Comparison of ENCODE assay signal across 21 cellular contexts in genomic region chr18:9513971-9514512, GRCh38. TPM values are rescaled to one million over a fixed set of nuclear protein-coding genes. Genes with fewer than 3 reads are reported as not detected.
A peak's percentile ranks its signal among the peaks of the same experiment; 100 is the strongest.
DNase-seq lines count a peak whose midpoint lies in the region; ATAC-seq, FAIRE-seq and TF ChIP-seq lines count a peak whose summit lies in the region.
"Had no signal": no experiment of that assay in that cellular context is flagged by ENCODE, and none has a peak within 500 bp of the region (broad histone marks: within the 10 kb centered on the region; RNA-seq: fewer than 3 reads in every experiment).

No MANE protein-coding gene starts in this region.

- TF ChIP-seq CTCF in A549 (IDR thresholded peaks at IDR 0.05) (no peak), astrocyte (IDR thresholded peaks at IDR 0.05; ENCODE audit: insufficient read depth, low read depth, low read length) (no peak)

- 4% methylated on average over 6 of the region's 6 CpGs for WGBS in A549 (ENCODE audit: missing lambda C conversion rate)

- peak overlapping the region; percentile 8; the same call in 1 of the 3 replicates for H3K4me3 ChIP-seq in A549
- H3K4me3 ChIP-seq in astrocyte (ENCODE audit: insufficient read depth, low read depth, low read length): no peak overlapping the region
- H3K4me3 ChIP-seq: uterus had no signal

- H3K27ac ChIP-seq in A549 (peak overlapping the region; percentile 61 to 79), astrocyte (ENCODE audit: low read depth, low read length) (peak overlapping the region; percentile 9)
- H3K27ac ChIP-seq: uterus had no signal

- FAIRE-seq in A549 (lab: Jason Lieb, UNC): no peak
- peak; percentile 85 for FAIRE-seq in astrocyte (lab: Jason Lieb, UNC)
- FAIRE-seq: colon had no signal

- no peaks in the 10 kb centered on the region for H3K27me3 ChIP-seq in astrocyte (ENCODE audit: insufficient read depth, low read length)
- H3K27me3 ChIP-seq: uterus had no signal

- 0 out of 5 replicates have a peak, but pooled peaks of 1 of the 2 experiments have one; percentile 14 for TF ChIP-seq EP300 in A549 (IDR thresholded peaks at IDR 0.05)

- peaks cover 6% of the 10 kb centered on the region for H3K4me1 Mint-ChIP-seq in astrocyte (ENCODE audit: low read depth, unreplicated experiment)

- no peaks in the 10 kb centered on the region for H3K27me3 Mint-ChIP-seq in astrocyte (ENCODE audit: low read depth, unreplicated experiment)
- H3K27me3 Mint-ChIP-seq: natural killer cell treated with Interleukin-12 subunit alpha and Interleukin-12 subunit beta and Interleukin-15 and Interleukin-18, amount 100 ng/mL, for 72 hours had no signal

- peaks cover 3% of the 10 kb centered on the region for H3K36me3 ChIP-seq in astrocyte (ENCODE audit: insufficient read depth, low read length)
- H3K36me3 ChIP-seq: uterus had no signal

- no peaks in the 10 kb centered on the region for H3K36me3 Mint-ChIP-seq in astrocyte (ENCODE audit: low read depth, unreplicated experiment)

- no peak for TF ChIP-seq RAD21 in A549 (conservative IDR thresholded peaks at IDR 0.05 in 1 of 2, IDR thresholded peaks at IDR 0.05 in 1 of 2)

- peaks cover 23% of the 10 kb centered on the region for H3K4me1 ChIP-seq in A549
- peaks cover 7% of the 10 kb centered on the region for H3K4me1 ChIP-seq in astrocyte (ENCODE audit: insufficient read depth, low read length)

- peaks cover 17% of the 10 kb centered on the region for H4K20me1 ChIP-seq in astrocyte (ENCODE audit: insufficient read depth, low read length)

- POLR2A ChIA-PET in A549 (lab: Yijun Ruan, JAX): interaction anchor here (1.6 kb wide), 1 partner anchor 180 kb away, joined by 4 read pairs; the partner anchor contains the start of gene TWSG1

- peak overlapping the region; percentile 58 for H3K27ac Mint-ChIP-seq in astrocyte (ENCODE audit: unreplicated experiment)

- H3K9ac ChIP-seq in astrocyte (ENCODE audit: low read length): no peak overlapping the region

- CTCF ChIA-PET in A549 (lab: Yijun Ruan, JAX): interaction anchor here (1.5 kb wide), 1 partner anchor 180 kb away, joined by 4 read pairs; the partner anchor contains the start of gene TWSG1

- peak overlapping the region; percentile 77 for H3K4me2 ChIP-seq in A549
- H3K4me2 ChIP-seq in astrocyte (ENCODE audit: low read length): peak overlapping the region; percentile 74

- DNase-seq in A549 (ENCODE audit: low read depth in 1 of 2, low spot score in 1 of 2): peak; percentile 33 to 70
- peak; percentile 74 for DNase-seq in HCEC 1CT
- peak; percentile 84 for DNase-seq in astrocyte (ENCODE audit: low read depth)
- peak; percentile 78 for DNase-seq in iris pigment epithelial cell (ENCODE audit: low read depth)
- no peak for DNase-seq in COLO668 (lab: John Stamatoyannopoulos, UW; ENCODE audit: unreplicated experiment)
- no peak for DNase-seq in putamen (ENCODE audit: low spot score)
- DNase-seq: ACHN; DMS 273 treated with DMSO at 0.1 percent for 48 hours; hypothalamus; NCI-H187 treated with DMSO at 0.1 percent for 48 hours; right cardiac atrium; stimulated activated CD4-positive, alpha-beta T cell treated with anti-CD3 and anti-CD28 coated beads, Interleukin-4, amount 100 ng/mL, for 4 hours; stimulated activated naive CD4-positive, alpha-beta T cell; T-helper 1 cell; uterus had no signal

- no peak for TF ChIP-seq POLR2A in A549 (IDR thresholded peaks at IDR 0.05; ENCODE audit: low read length)

- ATAC-seq in A549: peak; percentile 74 to 95
- ATAC-seq in GM18498 (IDR thresholded peaks at IDR 0.05; ENCODE audit: unreplicated experiment): no peak
- ATAC-seq in GM21717 (IDR thresholded peaks at IDR 0.05; ENCODE audit: unreplicated experiment): no peak
- ATAC-seq: activated CD4-positive, CD25-positive, alpha-beta regulatory T cell treated with anti-CD3 and anti-CD28 coated beads, Interleukin-2, amount 50 U/mL, for 24 hours; activated naive CD4-positive, alpha-beta T cell treated with anti-CD3 and anti-CD28 coated beads, Interleukin-2, amount 50 U/mL, for 72 hours; natural killer cell treated with Interleukin-12 subunit alpha and Interleukin-12 subunit beta and Interleukin-15 and Interleukin-18, amount 100 ng/mL, for 72 hours; right cardiac atrium had no signal

- peaks cover 24% of the 10 kb centered on the region for H3K79me2 ChIP-seq in astrocyte (ENCODE audit: insufficient read depth, low read length)

- H3K4me3 Mint-ChIP-seq in astrocyte (ENCODE audit: unreplicated experiment): no peak overlapping the region
- H3K4me3 Mint-ChIP-seq: natural killer cell treated with Interleukin-12 subunit alpha and Interleukin-12 subunit beta and Interleukin-15 and Interleukin-18, amount 100 ng/mL, for 72 hours had no signal

- H3K9me3 ChIP-seq in A549 (no peaks in the 10 kb centered on the region), astrocyte (ENCODE audit: insufficient read depth, low read depth, low read length) (no peaks in the 10 kb centered on the region)
- H3K9me3 ChIP-seq: uterus had no signal

- no peaks in the 10 kb centered on the region for H3K9me3 Mint-ChIP-seq in astrocyte (ENCODE audit: unreplicated experiment)
- H3K9me3 Mint-ChIP-seq: activated naive CD4-positive, alpha-beta T cell treated with anti-CD3 and anti-CD28 coated beads, Interleukin-2, amount 50 U/mL, for 72 hours; natural killer cell treated with Interleukin-12 subunit alpha and Interleukin-12 subunit beta and Interleukin-15 and Interleukin-18, amount 100 ng/mL, for 72 hours had no signal

- H2AFZ ChIP-seq in astrocyte (ENCODE audit: low read depth, low read length): no peak overlapping the region

TF ChIP-seq in A549, 52 proteins besides CTCF, POLR2A, EP300 and RAD21:
- TF ChIP-seq JUNB (IDR thresholded peaks at IDR 0.05) (peak; percentile 69), BHLHE40 (IDR thresholded peaks at IDR 0.05; ENCODE audit: low read depth, low read length) (no peak), HOXB5 (CRISPR knock-in tag; IDR thresholded peaks at IDR 0.05) (peak; percentile 60; the same call in 1 of the 2 replicates), GATA3 (IDR thresholded peaks at IDR 0.05; ENCODE audit: borderline replicate concordance) (peak; percentile 82), POLR2AphosphoS2 (conservative IDR thresholded peaks at IDR 0.05; ENCODE audit: low read length) (no peak), MAX (IDR thresholded peaks at IDR 0.05) (peak; percentile 58), CHD2 (IDR thresholded peaks at IDR 0.05; ENCODE audit: low read length, partially characterized antibody) (no peak), FOSL2 (IDR thresholded peaks at IDR 0.05) (peak; percentile 41; the same call in 1 of the 2 replicates), FOSL2 (CRISPR knock-in tag; IDR thresholded peaks at IDR 0.05) (peak; percentile 74), JUN (IDR thresholded peaks at IDR 0.05) (peak in 1 of 2 experiments; percentile 22; a peak in 1 of 5 replicates)

RNA-seq across cellular contexts. Expression of gene RALBP1, which starts 38.7 kb away (rescaled TPM):
- polyA plus RNA-seq in A549 (2011; rRNA removed) (28.6 and 38.2 TPM in 2 replicates), A549 (2017; fragmentation: RNase III; extraction: RNeasy Plus Mini Kit Qiagen cat#74134 plus additional on column Dnase treatment) (32.9 to 36.3 TPM (median 35.6 TPM) in 3 replicates)
- polyA plus RNA-seq in A549 (2012; cell fraction: cytosol; rRNA removed): 27.4 and 29.8 TPM in 2 replicates
- polyA plus RNA-seq in A549 (2012; cell fraction: nucleus; rRNA removed): 19.6 and 20.2 TPM in 2 replicates
- polyA minus RNA-seq in A549 (2011; rRNA and poly(A)+ RNA removed): 15.8 and 17.6 TPM in 2 replicates
- total RNA-seq in astrocyte: 57.5 and 57.7 TPM in 2 replicates

Comparison
In these comparisons a context has a peak if more than half of its experiments do, and no peak if none do; other contexts are left out.
1. ATAC-seq: peak in A549 (2 of 2); none in GM18498 (single experiment) and GM21717 (single experiment).
2. DNase-seq: peak in A549 (2 of 2), HCEC 1CT (single experiment), astrocyte (single experiment) and iris pigment epithelial cell (single experiment); none in COLO668 (single experiment) and putamen (single experiment).